20 cellular contexts compared by ENCODE assay signal in the genomic region with DNA sequence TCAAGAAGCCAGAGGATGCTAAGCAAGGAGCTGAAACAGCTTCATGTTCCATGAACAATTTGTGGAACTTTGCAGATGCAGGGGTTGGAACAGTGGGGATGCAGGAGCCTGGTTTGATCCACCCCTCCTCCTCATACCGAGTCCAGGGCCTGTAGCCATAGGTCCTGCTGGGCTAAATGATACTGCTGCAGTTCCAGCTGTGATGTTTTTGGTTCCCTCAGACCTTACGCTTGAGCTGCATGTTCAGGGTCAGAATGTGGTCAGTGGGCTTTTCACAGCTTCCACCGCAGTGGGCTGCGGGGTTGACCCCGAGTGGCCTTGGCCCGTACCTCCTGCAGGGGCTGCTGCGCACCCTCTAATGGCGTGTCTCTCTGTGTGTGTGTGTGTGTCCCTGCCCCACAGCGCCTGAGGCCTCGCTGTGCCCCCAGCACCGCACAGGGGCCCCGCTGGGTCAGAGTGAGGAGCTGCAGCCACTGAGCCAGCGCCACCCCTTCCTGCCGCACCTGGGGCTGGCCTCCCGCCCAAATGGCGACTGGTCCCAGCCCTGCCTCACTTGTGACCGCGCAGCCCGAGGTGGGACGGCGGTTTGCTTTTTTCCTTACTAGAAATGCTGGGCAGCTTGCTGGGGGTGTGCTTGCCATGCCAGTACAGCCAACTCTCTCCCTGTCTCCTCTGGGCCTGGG. TPM values are rescaled to one million over a fixed set of nuclear protein-coding genes. Genes with fewer than 3 reads are reported as not detected.
DNase-seq lines count a peak whose midpoint lies in the region; ATAC-seq and TF ChIP-seq lines count a peak whose summit lies in the region.
"Had no signal": no experiment of that assay in that cellular context is flagged by ENCODE, and none has a peak within 500 bp of the region (broad histone marks: within the 10 kb centered on the region; RNA-seq: fewer than 3 reads in every experiment).

No MANE protein-coding gene starts in this region.

- H3K4me3 Mint-ChIP-seq in activated CD8-positive, alpha-beta memory T cell treated with anti-CD3 and anti-CD28 coated beads, Interleukin-2, amount 10 ng/mL, durations not matched to agents 7 days and 5 days = no peak overlapping the region
- H3K4me3 Mint-ChIP-seq in activated T-helper 17 cell treated with anti-CD3 and anti-CD28 coated beads, Interleukin-2, amount 50 U/mL, for 72 hours = peak overlapping the region; percentile 77
- H3K4me3 Mint-ChIP-seq in endodermal cell = no peak overlapping the region
- H3K4me3 Mint-ChIP-seq in stimulated activated effector memory CD8-positive, alpha-beta T cell treated with anti-CD3 and anti-CD28 coated beads, Interleukin-12 subunit alpha, Interleukin-12 subunit beta, amount 100 ng/mL, for 72 hours = peak overlapping the region; percentile 46
- H3K4me3 Mint-ChIP-seq: activated naive CD4-positive, alpha-beta T cell treated with anti-CD3 and anti-CD28 coated beads, Interleukin-2, amount 50 U/mL, for 24 hours; neural crest cell had no signal

- DNase-seq in activated CD8-positive, alpha-beta memory T cell treated with anti-CD3 and anti-CD28 coated beads, Interleukin-2, amount 10 ng/mL, durations not matched to agents 7 days and 5 days = no peak
- no peak for DNase-seq in activated CD8-positive, alpha-beta memory T cell treated with anti-CD3 and anti-CD28 coated beads, Interleukin-2, amount 50 U/mL, for 4 hours
- no peak for DNase-seq in endodermal cell
- no peak for DNase-seq in stimulated activated effector memory CD8-positive, alpha-beta T cell treated with anti-CD3 and anti-CD28 coated beads, Interleukin-12 subunit alpha, Interleukin-12 subunit beta, amount 100 ng/mL, for 72 hours (ENCODE audit: low spot score in 2 of 2)
- DNase-seq in GM20000 (ENCODE audit: low spot score) = no peak
- no peak for DNase-seq in upper lobe of right lung
- DNase-seq: activated CD4-positive, alpha-beta T cell treated with anti-CD3 and anti-CD28 coated beads, Interleukin-2, amount 50 U/mL, for 1 hour; activated T-cell treated with anti-CD3 and anti-CD28 coated beads, Interleukin-2, amount 50 U/mL, for 1 hour; hippocampal formation; kidney glomerular epithelial cell; NCI-H187; NCI-H345; tibial artery had no signal

- intact Hi-C loops in upper lobe of right lung (cut with DNase I) = no loop called here

- H3K4me3 ChIP-seq in endodermal cell (ENCODE audit: low read length) (no peak overlapping the region), upper lobe of right lung (no peak overlapping the region)
- H3K4me3 ChIP-seq: A549, tibial artery had no signal

- H3K9ac ChIP-seq in endodermal cell (ENCODE audit: extremely low read depth, low read length, poor library complexity, severe bottlenecking) = no peak overlapping the region

- H3K27ac ChIP-seq in endodermal cell (ENCODE audit: low read depth, low read length) (peak overlapping the region; percentile 18), upper lobe of right lung (no peak overlapping the region)
- H3K27ac ChIP-seq: A549 had no signal

- no peaks in the 10 kb centered on the region for H3K9me3 Mint-ChIP-seq in activated CD8-positive, alpha-beta memory T cell treated with anti-CD3 and anti-CD28 coated beads, Interleukin-2, amount 10 ng/mL, durations not matched to agents 7 days and 5 days (ENCODE audit: low read depth)
- no peaks in the 10 kb centered on the region for H3K9me3 Mint-ChIP-seq in activated T-helper 17 cell treated with anti-CD3 and anti-CD28 coated beads, Interleukin-2, amount 50 U/mL, for 72 hours
- no peaks in the 10 kb centered on the region for H3K9me3 Mint-ChIP-seq in endodermal cell
- H3K9me3 Mint-ChIP-seq in stimulated activated effector memory CD8-positive, alpha-beta T cell treated with anti-CD3 and anti-CD28 coated beads, Interleukin-12 subunit alpha, Interleukin-12 subunit beta, amount 100 ng/mL, for 72 hours = no peaks in the 10 kb centered on the region
- H3K9me3 Mint-ChIP-seq: activated naive CD4-positive, alpha-beta T cell treated with anti-CD3 and anti-CD28 coated beads, Interleukin-2, amount 50 U/mL, for 24 hours; CD14-positive monocyte; IgD-negative memory B cell; neural crest cell had no signal

- no peaks in the 10 kb centered on the region for H3K27me3 ChIP-seq in endodermal cell (ENCODE audit: control insufficient read depth, insufficient read depth, low read length, poor library complexity, severe bottlenecking)
- H3K27me3 ChIP-seq in upper lobe of right lung = no peaks in the 10 kb centered on the region
- H3K27me3 ChIP-seq: tibial artery had no signal

- H3K36me3 ChIP-seq in endodermal cell (ENCODE audit: control insufficient read depth, insufficient read depth, low read length) (peaks cover 34% of the 10 kb centered on the region), upper lobe of right lung (peaks cover 5% of the 10 kb centered on the region)

- no peaks in the 10 kb centered on the region for H3K27me3 Mint-ChIP-seq in activated CD8-positive, alpha-beta memory T cell treated with anti-CD3 and anti-CD28 coated beads, Interleukin-2, amount 10 ng/mL, durations not matched to agents 7 days and 5 days
- no peaks in the 10 kb centered on the region for H3K27me3 Mint-ChIP-seq in activated T-helper 17 cell treated with anti-CD3 and anti-CD28 coated beads, Interleukin-2, amount 50 U/mL, for 72 hours
- H3K27me3 Mint-ChIP-seq in endodermal cell (ENCODE audit: insufficient read depth) = no peaks in the 10 kb centered on the region
- H3K27me3 Mint-ChIP-seq: activated naive CD4-positive, alpha-beta T cell treated with anti-CD3 and anti-CD28 coated beads, Interleukin-2, amount 50 U/mL, for 24 hours had no signal

- peak overlapping the region; percentile 89 for H3K27ac Mint-ChIP-seq in activated CD8-positive, alpha-beta memory T cell treated with anti-CD3 and anti-CD28 coated beads, Interleukin-2, amount 10 ng/mL, durations not matched to agents 7 days and 5 days
- no peak overlapping the region for H3K27ac Mint-ChIP-seq in activated T-helper 17 cell treated with anti-CD3 and anti-CD28 coated beads, Interleukin-2, amount 50 U/mL, for 72 hours
- H3K27ac Mint-ChIP-seq in endodermal cell = no peak overlapping the region
- no peak overlapping the region for H3K27ac Mint-ChIP-seq in stimulated activated effector memory CD8-positive, alpha-beta T cell treated with anti-CD3 and anti-CD28 coated beads, Interleukin-12 subunit alpha, Interleukin-12 subunit beta, amount 100 ng/mL, for 72 hours
- H3K27ac Mint-ChIP-seq: activated naive CD4-positive, alpha-beta T cell treated with anti-CD3 and anti-CD28 coated beads, Interleukin-2, amount 50 U/mL, for 24 hours had no signal

- peaks cover 2% of the 10 kb centered on the region for H3K36me3 Mint-ChIP-seq in activated CD8-positive, alpha-beta memory T cell treated with anti-CD3 and anti-CD28 coated beads, Interleukin-2, amount 10 ng/mL, durations not matched to agents 7 days and 5 days
- no peaks in the 10 kb centered on the region for H3K36me3 Mint-ChIP-seq in activated T-helper 17 cell treated with anti-CD3 and anti-CD28 coated beads, Interleukin-2, amount 50 U/mL, for 72 hours (ENCODE audit: low read depth)
- peaks cover 32% of the 10 kb centered on the region for H3K36me3 Mint-ChIP-seq in endodermal cell (ENCODE audit: low read depth)
- peaks cover 7% of the 10 kb centered on the region for H3K36me3 Mint-ChIP-seq in stimulated activated effector memory CD8-positive, alpha-beta T cell treated with anti-CD3 and anti-CD28 coated beads, Interleukin-12 subunit alpha, Interleukin-12 subunit beta, amount 100 ng/mL, for 72 hours

- peaks cover 50% of the 10 kb centered on the region for H3K4me1 Mint-ChIP-seq in activated CD8-positive, alpha-beta memory T cell treated with anti-CD3 and anti-CD28 coated beads, Interleukin-2, amount 10 ng/mL, durations not matched to agents 7 days and 5 days
- peaks cover 19% of the 10 kb centered on the region for H3K4me1 Mint-ChIP-seq in activated T-helper 17 cell treated with anti-CD3 and anti-CD28 coated beads, Interleukin-2, amount 50 U/mL, for 72 hours
- peaks cover 39% of the 10 kb centered on the region for H3K4me1 Mint-ChIP-seq in endodermal cell
- H3K4me1 Mint-ChIP-seq in stimulated activated effector memory CD8-positive, alpha-beta T cell treated with anti-CD3 and anti-CD28 coated beads, Interleukin-12 subunit alpha, Interleukin-12 subunit beta, amount 100 ng/mL, for 72 hours = peaks cover 45% of the 10 kb centered on the region

- H3K4me1 ChIP-seq in endodermal cell (ENCODE audit: control insufficient read depth, insufficient read depth, low read length) = peaks cover 4% of the 10 kb centered on the region
- peaks cover 30% of the 10 kb centered on the region for H3K4me1 ChIP-seq in upper lobe of right lung

- TF ChIP-seq CTCF in endodermal cell (conservative IDR thresholded peaks at IDR 0.05) (no peak), GM20000 (IDR thresholded peaks at IDR 0.05; ENCODE audit: extremely low read depth, missing control alignments) (no peak), upper lobe of right lung (IDR thresholded peaks at IDR 0.05) (no peak)

- CTCF ChIA-PET in activated CD8-positive, alpha-beta memory T cell treated with anti-CD3 and anti-CD28 coated beads, Interleukin-2, amount 10 ng/mL, durations not matched to agents 7 days and 5 days (lab: Charles Lee) = no interaction called here

- 90 to 93% methylated on average over 11 to 21 of the region's 21 CpGs for WGBS in endodermal cell (ENCODE audit: insufficient coverage in 1 of 2, insufficient read length in 1 of 2), 2 experiments

- ATAC-seq in activated CD8-positive, alpha-beta memory T cell treated with anti-CD3 and anti-CD28 coated beads, Interleukin-2, amount 10 ng/mL, durations not matched to agents 7 days and 5 days = no peak
- no peak for ATAC-seq in activated T-helper 17 cell treated with anti-CD3 and anti-CD28 coated beads, Interleukin-2, amount 50 U/mL, for 72 hours (replicated peaks)
- no peak for ATAC-seq in stimulated activated effector memory CD8-positive, alpha-beta T cell treated with anti-CD3 and anti-CD28 coated beads, Interleukin-12 subunit alpha, Interleukin-12 subunit beta, amount 100 ng/mL, for 72 hours
- no peak for ATAC-seq in HG03432 (IDR thresholded peaks at IDR 0.05; ENCODE audit: unreplicated experiment)
- no peak for ATAC-seq in upper lobe of right lung

- H3K9me3 ChIP-seq in endodermal cell (ENCODE audit: control insufficient read depth, low read length) = no peaks in the 10 kb centered on the region
- no peaks in the 10 kb centered on the region for H3K9me3 ChIP-seq in upper lobe of right lung
- H3K9me3 ChIP-seq: A549, tibial artery had no signal

RNA-seq across cellular contexts. Expression of gene EPN2, which starts 48.2 kb away (rescaled TPM):
- total RNA-seq in activated CD8-positive, alpha-beta memory T cell treated with anti-CD3 and anti-CD28 coated beads, Interleukin-2, amount 10 ng/mL, durations not matched to agents 7 days and 5 days = 10 to 100 TPM in 1 of 2 experiments, 1 to 10 TPM in 1; 2.9 to 15.3 TPM
- total RNA-seq in activated T-helper 17 cell treated with anti-CD3 and anti-CD28 coated beads, Interleukin-2, amount 50 U/mL, for 72 hours = 10 to 100 TPM in 1 of 2 donors, 1 to 10 TPM in 1; 8.4 to 13.4 TPM
- total RNA-seq in endodermal cell (10 to 100 TPM; 46.0 to 50.9 TPM), upper lobe of right lung (54.5 TPM)
- 27.7 TPM for polyA plus RNA-seq in endodermal cell (2013, experiment 1 of 2)
- polyA plus RNA-seq in endodermal cell (2013, experiment 2 of 2) = 29.1 TPM
- polyA plus RNA-seq: CD14-positive monocyte had no signal

Comparison
In these comparisons a context has a peak if more than half of its experiments do, and no peak if none do; other contexts are left out.
1. H3K4me3 Mint-ChIP-seq: peak in activated T-helper 17 cell treated with anti-CD3 and anti-CD28 coated beads, Interleukin-2, amount 50 U/mL, for 72 hours (single experiment) and stimulated activated effector memory CD8-positive, alpha-beta T cell treated with anti-CD3 and anti-CD28 coated beads, Interleukin-12 subunit alpha, Interleukin-12 subunit beta, amount 100 ng/mL, for 72 hours (single experiment); none in activated CD8-positive, alpha-beta memory T cell treated with anti-CD3 and anti-CD28 coated beads, Interleukin-2, amount 10 ng/mL, durations not matched to agents 7 days and 5 days (single experiment) and endodermal cell (single experiment).